Comparison of ENCODE assay signal across 24 cellular contexts in genomic region chr4:1236103-1236641, GRCh38. TPM values are rescaled to one million over a fixed set of nuclear protein-coding genes. Genes with fewer than 3 reads are reported as not detected.
DNase-seq lines count a peak whose midpoint lies in the region; ATAC-seq and TF ChIP-seq lines count a peak whose summit lies in the region.
"Had no signal": no experiment of that assay in that cellular context is flagged by ENCODE, and none has a peak within 500 bp of the region (broad histone marks: within the 10 kb centered on the region; RNA-seq: fewer than 3 reads in every experiment).

No MANE protein-coding gene starts in this region.

- no peak overlapping the region for H3K4me3 ChIP-seq in coronary artery
- H3K4me3 ChIP-seq in osteoblast (ENCODE audit: insufficient read depth, low read length): no peak overlapping the region
- no peak overlapping the region for H3K4me3 ChIP-seq in aorta (ENCODE audit: low read length in 2 of 2)

- intact Hi-C loops in cardiac septum (cut with DNase I) (no loop called here), left cardiac atrium (cut with DNase I) (no loop called here), aorta (cut with DNase I) (no loop called here)

- peaks cover 68% of the 10 kb centered on the region for H3K36me3 ChIP-seq in osteoblast (ENCODE audit: insufficient read depth, low read length)
- H3K36me3 ChIP-seq in aorta (ENCODE audit: control insufficient read depth in 1 of 2, insufficient read depth in 2 of 2, low read length in 1 of 2): peaks cover 0 to 2% of the 10 kb centered on the region in 2 donors

- WGBS in aorta, 2 donors: 85 to 87% methylated on average over 19 of the region's 19 CpGs

- H3K27ac ChIP-seq in coronary artery (no peak overlapping the region), osteoblast (ENCODE audit: low read depth, low read length) (no peak overlapping the region), aorta (ENCODE audit: low read depth in 1 of 2, low read length in 2 of 2) (no peak overlapping the region)

- H3K27me3 ChIP-seq in osteoblast (ENCODE audit: insufficient read depth, low read length) (no peaks in the 10 kb centered on the region), aorta (ENCODE audit: control insufficient read depth in 1 of 2, insufficient read depth in 2 of 2, low read length in 1 of 2) (no peaks in the 10 kb centered on the region)

- H3K9me3 ChIP-seq in osteoblast (ENCODE audit: low read depth, low read length) (no peaks in the 10 kb centered on the region), aorta (ENCODE audit: control insufficient read depth, low read length) (no peaks in the 10 kb centered on the region)

- H3K4me2 ChIP-seq in osteoblast (ENCODE audit: insufficient read depth, low read length): no peak overlapping the region

- H3K4me1 ChIP-seq in osteoblast (ENCODE audit: insufficient read depth, low read length): no peaks in the 10 kb centered on the region
- H3K4me1 ChIP-seq in aorta (ENCODE audit: control insufficient read depth in 1 of 2, insufficient read depth in 2 of 2, low read length in 2 of 2): no peaks in the 10 kb centered on the region

- peaks cover 71% of the 10 kb centered on the region for H3K79me2 ChIP-seq in osteoblast (ENCODE audit: insufficient read depth, low read length)

- in situ Hi-C loops in ACHN (cut with HindIII; ENCODE audit: low pct_ligation_motif_present, low pct_unique_long_range_greater_than_20kb, low sequenced_read_pairs): no loop called here

- H2AFZ ChIP-seq in osteoblast (ENCODE audit: low read length): no peak overlapping the region

- peaks cover 47% of the 10 kb centered on the region for H4K20me1 ChIP-seq in osteoblast (ENCODE audit: insufficient read depth, low read length)

- DNase-seq in cardiac septum (ENCODE audit: low spot score) (peak; percentile 72), left cardiac atrium (no peak), coronary artery (ENCODE audit: low spot score) (peak; percentile 66), osteoblast (ENCODE audit: insufficient read length, low spot score, missing footprints) (peak; percentile 88), aorta (peak; percentile 41 to 63), ACHN (no peak), NCI-H1436 (lab: John Stamatoyannopoulos, UW) (no peak), MV-4-11 (lab: John Stamatoyannopoulos, UW) (no peak)
- DNase-seq: activated CD4-positive, alpha-beta T cell treated with anti-CD3 and anti-CD28 coated beads for 48 hours; activated gamma-delta T cell; central memory CD4-positive, alpha-beta T cell; glutamatergic neuron; KBM-7; midbrain; naive thymus-derived CD4-positive, alpha-beta T cell; NCI-H1105 treated with DMSO at 0.1 percent for 48 hours; NCI-H2081; NCI-H226; NCI-H526 treated with DMSO at 0.1 percent for 48 hours; occipital lobe; stimulated activated CD4-positive, alpha-beta T cell treated with anti-CD3 and anti-CD28 coated beads, Interleukin-1b, Interleukin-23, amount 100 ng/mL, for 48 hours had no signal

- ATAC-seq in left cardiac atrium (no peak), aorta (ENCODE audit: low FRiP score) (no peak)
- ATAC-seq: CD8-positive, alpha-beta T cell; esophagus mucosa; naive thymus-derived CD4-positive, alpha-beta T cell; Panc1 had no signal

- TF ChIP-seq CTCF in coronary artery (IDR thresholded peaks at IDR 0.05): no peak
- no peak for TF ChIP-seq CTCF in osteoblast (IDR thresholded peaks at IDR 0.05; ENCODE audit: extremely low read depth, low read depth, low read length)

RNA-seq across cellular contexts. Expression of gene CTBP1, which starts 12.8 kb away (rescaled TPM):
- total RNA-seq in cardiac septum: 129 TPM
- total RNA-seq in left cardiac atrium: 100 to 1,000 TPM; 121 to 128 TPM
- total RNA-seq in osteoblast: 246 and 262 TPM in 2 replicates
- 100 to 1,000 TPM; 111 to 145 TPM for total RNA-seq in aorta
- polyA plus RNA-seq in aorta: 10 to 100 TPM; 66.4 to 96.5 TPM

RNA-seq across cellular contexts. Expression of gene MAEA, which starts 53.5 kb away (rescaled TPM):
- total RNA-seq in cardiac septum (55.2 TPM), left cardiac atrium (10 to 100 TPM; 41.9 to 59.3 TPM), osteoblast (55.7 and 70.6 TPM in 2 replicates), aorta (10 to 100 TPM; 49.8 to 61.3 TPM)
- polyA plus RNA-seq in aorta: 10 to 100 TPM; 32.4 to 62.0 TPM

Comparison
In these comparisons a context has a peak if more than half of its experiments do, and no peak if none do; other contexts are left out.
1. DNase-seq: peak in cardiac septum (single experiment), coronary artery (single experiment), osteoblast (single experiment) and aorta (2 of 2); none in left cardiac atrium (single experiment), ACHN (single experiment), NCI-H1436 (single experiment) and MV-4-11 (single experiment).